In genomic region chr7:44048031-44048795, GRCh38 we compare ENCODE assay signal across 17 cellular contexts. TPM values are rescaled to one million over a fixed set of nuclear protein-coding genes. Genes with fewer than 3 reads are reported as not detected.
DNase-seq lines count a peak whose midpoint lies in the region; ATAC-seq and TF ChIP-seq lines count a peak whose summit lies in the region.
"Had no signal": no experiment of that assay in that cellular context is flagged by ENCODE, and none has a peak within 500 bp of the region (broad histone marks: within the 10 kb centered on the region; RNA-seq: fewer than 3 reads in every experiment).

No MANE protein-coding gene starts in this region.

- TF ChIP-seq EP300 in suprapubic skin (IDR thresholded peaks at IDR 0.05), result no peak

- TF ChIP-seq CTCF in activated CD8-positive, alpha-beta T cell treated with anti-CD3 and anti-CD28 coated beads for 36 hours (IDR thresholded peaks at IDR 0.05), result no peak
- no peak for TF ChIP-seq CTCF in suprapubic skin (IDR thresholded peaks at IDR 0.05)

- POLR2A ChIA-PET in activated CD8-positive, alpha-beta T cell treated with anti-CD3 and anti-CD28 coated beads for 36 hours (lab: Charles Lee), result interaction anchor here (0.7 to 5.7 kb wide), 3 partner anchors 8 to 153 kb away, joined by 3 to 54 read pairs (median 9); partner anchors contain the start of gene PGAM2

- peaks cover 79% of the 10 kb centered on the region for H3K4me1 Mint-ChIP-seq in activated naive CD4-positive, alpha-beta T cell treated with anti-CD3 and anti-CD28 coated beads, Interleukin-2, amount 50 U/mL, for 24 hours
- peaks cover 72% of the 10 kb centered on the region for H3K4me1 Mint-ChIP-seq in activated CD8-positive, alpha-beta T cell treated with anti-CD3 and anti-CD28 coated beads for 36 hours (ENCODE audit: low read depth)

- no peak overlapping the region for H3K27ac ChIP-seq in suprapubic skin

- peaks cover 29% of the 10 kb centered on the region for H3K4me1 ChIP-seq in suprapubic skin

- H3K27ac Mint-ChIP-seq in activated naive CD4-positive, alpha-beta T cell treated with anti-CD3 and anti-CD28 coated beads, Interleukin-2, amount 50 U/mL, for 24 hours, result peak overlapping the region; percentile 94
- H3K27ac Mint-ChIP-seq in activated CD8-positive, alpha-beta T cell treated with anti-CD3 and anti-CD28 coated beads for 36 hours, result peak overlapping the region; percentile 68

- no peak for TF ChIP-seq POLR2A in suprapubic skin (IDR thresholded peaks at IDR 0.05)

- H3K36me3 Mint-ChIP-seq in activated naive CD4-positive, alpha-beta T cell treated with anti-CD3 and anti-CD28 coated beads, Interleukin-2, amount 50 U/mL, for 24 hours, result peaks cover 7% of the 10 kb centered on the region
- H3K36me3 Mint-ChIP-seq in activated CD8-positive, alpha-beta T cell treated with anti-CD3 and anti-CD28 coated beads for 36 hours (ENCODE audit: low read depth), result peaks cover 64% of the 10 kb centered on the region
- H3K36me3 Mint-ChIP-seq: type B pancreatic cell had no signal

- no peaks in the 10 kb centered on the region for H3K27me3 Mint-ChIP-seq in activated naive CD4-positive, alpha-beta T cell treated with anti-CD3 and anti-CD28 coated beads, Interleukin-2, amount 50 U/mL, for 24 hours
- H3K27me3 Mint-ChIP-seq in activated CD8-positive, alpha-beta T cell treated with anti-CD3 and anti-CD28 coated beads for 36 hours, result no peaks in the 10 kb centered on the region
- H3K27me3 Mint-ChIP-seq: type B pancreatic cell had no signal

- intact Hi-C loops in activated CD8-positive, alpha-beta T cell treated with anti-CD3 and anti-CD28 coated beads for 36 hours (cut with micrococcal nuclease), result no loop called here

- H3K27me3 ChIP-seq in suprapubic skin, result no peaks in the 10 kb centered on the region

- H3K36me3 ChIP-seq in suprapubic skin, result peaks cover 37% of the 10 kb centered on the region

- ATAC-seq in activated CD8-positive, alpha-beta T cell treated with anti-CD3 and anti-CD28 coated beads for 36 hours, result no peak
- ATAC-seq in HG03457 (IDR thresholded peaks at IDR 0.05; ENCODE audit: unreplicated experiment), result no peak

- no peak overlapping the region for H3K4me3 ChIP-seq in suprapubic skin

- no peak for DNase-seq in activated naive CD4-positive, alpha-beta T cell (lab: John Stamatoyannopoulos, UW)
- no peak for DNase-seq in activated CD8-positive, alpha-beta T cell treated with anti-CD3 and anti-CD28 coated beads for 36 hours
- DNase-seq in islet precursor cell, result peak; percentile 31
- DNase-seq in suprapubic skin (ENCODE audit: low spot score in 2 of 2), result peak; percentile 48 to 50
- no peak for DNase-seq in KBM-7
- DNase-seq in Ammon's horn (ENCODE audit: low spot score), result no peak
- DNase-seq: dermis blood vessel endothelial cell, DMS79 treated with DMSO at 0.1 percent for 48 hours, NCI-H1417 treated with DMSO at 0.1 percent for 48 hours, NCI-H510A treated with DMSO at 0.1 percent for 48 hours, T-helper 9 cell had no signal

- H3K9me3 ChIP-seq in suprapubic skin, result no peaks in the 10 kb centered on the region

- in situ Hi-C loops in KBM-7 (cut with MboI; ENCODE audit: low pct_unique_long_range_greater_than_20kb, low sequenced_read_pairs), result no loop called here

- H3K4me3 Mint-ChIP-seq in activated naive CD4-positive, alpha-beta T cell treated with anti-CD3 and anti-CD28 coated beads, Interleukin-2, amount 50 U/mL, for 24 hours, result peak overlapping the region; percentile 67
- no peak overlapping the region for H3K4me3 Mint-ChIP-seq in activated CD8-positive, alpha-beta T cell treated with anti-CD3 and anti-CD28 coated beads for 36 hours

- H3K9me3 Mint-ChIP-seq in activated naive CD4-positive, alpha-beta T cell treated with anti-CD3 and anti-CD28 coated beads, Interleukin-2, amount 50 U/mL, for 24 hours, result no peaks in the 10 kb centered on the region
- H3K9me3 Mint-ChIP-seq in activated CD8-positive, alpha-beta T cell treated with anti-CD3 and anti-CD28 coated beads for 36 hours, result no peaks in the 10 kb centered on the region
- H3K9me3 Mint-ChIP-seq: type B pancreatic cell had no signal

- 72% methylated on average over 4 of the region's 7 CpGs for WGBS in suprapubic skin

- CTCF ChIA-PET in activated CD8-positive, alpha-beta T cell treated with anti-CD3 and anti-CD28 coated beads for 36 hours (lab: Charles Lee), result interaction anchor here (1.3 kb wide), 1 partner anchor 13 kb away, joined by 3 read pairs; no protein-coding TSS in a partner anchor

RNA-seq across cellular contexts. Expression of gene DBNL, which starts 3.7 kb away (rescaled TPM):
- 100 to 1,000 TPM; 108 to 110 TPM for total RNA-seq in activated CD8-positive, alpha-beta T cell treated with anti-CD3 and anti-CD28 coated beads for 36 hours
- total RNA-seq in suprapubic skin, result 100 to 1,000 TPM in 1 of 4 donors, 10 to 100 TPM in 3; 95.7 to 133 (median 98.2) TPM

RNA-seq across cellular contexts. Expression of gene PGAM2, which starts 17.2 kb away (rescaled TPM):
- under 1 TPM in 1 of 2 experiments, not detected in 1; 0.49 TPM for total RNA-seq in activated CD8-positive, alpha-beta T cell treated with anti-CD3 and anti-CD28 coated beads for 36 hours
- total RNA-seq in suprapubic skin, result 1 to 10 TPM in 2 of 4 donors, not detected in 2; 2.3 to 5.0 TPM
- total RNA-seq: activated CD8-positive, alpha-beta memory T cell treated with anti-CD3 and anti-CD28 coated beads for 36 hours had no signal

RNA-seq across cellular contexts. Expression of gene POLM, which starts 34.1 kb away (rescaled TPM):
- total RNA-seq in activated CD8-positive, alpha-beta T cell treated with anti-CD3 and anti-CD28 coated beads for 36 hours, result 10 to 100 TPM; 35.4 to 37.2 TPM
- total RNA-seq in suprapubic skin, result 10 to 100 TPM; 38.0 to 77.6 (median 56.9) TPM

RNA-seq across cellular contexts. Expression of gene SPDYE1, which starts 50.5 kb away (rescaled TPM):
- total RNA-seq in activated CD8-positive, alpha-beta T cell treated with anti-CD3 and anti-CD28 coated beads for 36 hours, result not detected
- total RNA-seq in suprapubic skin, result not detected
- total RNA-seq: activated CD8-positive, alpha-beta memory T cell treated with anti-CD3 and anti-CD28 coated beads for 36 hours; dermis blood vessel endothelial cell; lung microvascular endothelial cell; osteocyte had no signal

RNA-seq across cellular contexts. Expression of gene AEBP1, which starts 55.9 kb away (rescaled TPM):
- total RNA-seq in activated CD8-positive, alpha-beta T cell treated with anti-CD3 and anti-CD28 coated beads for 36 hours, result 10 to 100 TPM; 29.1 to 30.4 TPM
- total RNA-seq in suprapubic skin, result 10 to 100 TPM; 24.3 to 74.0 (median 43.3) TPM

Comparison
In these comparisons a context has a peak if more than half of its experiments do, and no peak if none do; other contexts are left out.
1. DNase-seq: peak in islet precursor cell (single experiment) and suprapubic skin (2 of 2); none in activated naive CD4-positive, alpha-beta T cell (0 of 4), activated CD8-positive, alpha-beta T cell treated with anti-CD3 and anti-CD28 coated beads for 36 hours (single experiment), KBM-7 (single experiment) and Ammon's horn (single experiment).